1 cellular context compared by ENCODE assay signal in genomic region chr17:34725008-34725407, GRCh38.
TF ChIP-seq lines count a peak whose summit lies in the region.

No MANE protein-coding gene starts in this region.

TF ChIP-seq in SK-N-SH treated with all-trans-retinoic acid at 6 μM for 48 hours, 23 proteins besides CTCF, POLR2A, EP300 and RAD21 (continued from another document):
- no peak for TF ChIP-seq CREB5 (CRISPR knock-in tag; IDR thresholded peaks at IDR 0.05; ENCODE audit: low read depth)
- TF ChIP-seq TCF4 (CRISPR knock-in tag; IDR thresholded peaks at IDR 0.05; ENCODE audit: borderline replicate concordance): no peak
- no peak for TF ChIP-seq ZNF8 (CRISPR knock-in tag; IDR thresholded peaks at IDR 0.05)
- TF ChIP-seq ZNF565 (CRISPR knock-in tag; conservative IDR thresholded peaks at IDR 0.05; ENCODE audit: low read depth): no peak
